In the genomic region with DNA sequence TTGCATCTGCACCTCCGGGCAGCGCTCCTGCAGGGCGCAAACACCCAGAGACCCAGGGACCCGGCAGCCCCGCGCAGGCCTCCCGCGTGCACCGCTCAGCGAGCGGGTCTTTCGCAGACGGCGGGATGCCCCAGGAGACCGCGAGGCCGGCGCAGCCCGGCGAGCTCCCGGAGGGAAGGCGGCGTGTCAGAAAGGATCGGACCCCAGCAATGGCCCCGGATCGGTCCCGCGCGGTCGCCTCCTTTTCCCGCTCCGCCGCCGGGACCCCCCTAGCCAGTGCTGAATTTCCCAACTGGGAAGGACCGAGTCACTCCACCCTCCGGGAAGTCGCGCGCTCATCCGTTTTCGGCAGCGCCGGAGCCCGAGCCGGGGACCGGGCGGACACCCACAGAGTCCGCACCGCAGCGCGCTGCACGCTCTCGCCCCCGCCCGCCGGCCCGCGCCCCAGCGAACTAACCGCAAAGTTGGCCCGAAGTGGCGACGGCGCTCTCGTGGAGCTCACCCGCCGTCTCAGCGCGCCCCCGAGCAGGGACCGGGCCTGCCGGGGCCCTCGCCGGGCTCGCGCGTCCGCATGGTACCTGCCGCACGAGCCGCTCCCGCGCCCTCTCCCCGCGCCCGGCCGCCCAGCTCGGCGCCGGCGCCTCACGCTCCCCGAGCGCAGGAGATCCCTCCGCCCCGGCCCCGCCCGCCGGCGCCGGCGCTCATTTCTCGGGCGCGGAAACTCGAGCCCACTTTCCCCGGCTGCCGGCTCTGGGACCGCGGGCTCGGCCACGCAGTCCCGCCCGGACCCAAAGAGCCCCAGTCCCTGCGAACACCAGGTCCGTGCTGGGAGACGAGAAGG, we compare ENCODE assay signal across 1 cellular context.
TF ChIP-seq lines count a peak whose summit lies in the region.

A gene with protein sequence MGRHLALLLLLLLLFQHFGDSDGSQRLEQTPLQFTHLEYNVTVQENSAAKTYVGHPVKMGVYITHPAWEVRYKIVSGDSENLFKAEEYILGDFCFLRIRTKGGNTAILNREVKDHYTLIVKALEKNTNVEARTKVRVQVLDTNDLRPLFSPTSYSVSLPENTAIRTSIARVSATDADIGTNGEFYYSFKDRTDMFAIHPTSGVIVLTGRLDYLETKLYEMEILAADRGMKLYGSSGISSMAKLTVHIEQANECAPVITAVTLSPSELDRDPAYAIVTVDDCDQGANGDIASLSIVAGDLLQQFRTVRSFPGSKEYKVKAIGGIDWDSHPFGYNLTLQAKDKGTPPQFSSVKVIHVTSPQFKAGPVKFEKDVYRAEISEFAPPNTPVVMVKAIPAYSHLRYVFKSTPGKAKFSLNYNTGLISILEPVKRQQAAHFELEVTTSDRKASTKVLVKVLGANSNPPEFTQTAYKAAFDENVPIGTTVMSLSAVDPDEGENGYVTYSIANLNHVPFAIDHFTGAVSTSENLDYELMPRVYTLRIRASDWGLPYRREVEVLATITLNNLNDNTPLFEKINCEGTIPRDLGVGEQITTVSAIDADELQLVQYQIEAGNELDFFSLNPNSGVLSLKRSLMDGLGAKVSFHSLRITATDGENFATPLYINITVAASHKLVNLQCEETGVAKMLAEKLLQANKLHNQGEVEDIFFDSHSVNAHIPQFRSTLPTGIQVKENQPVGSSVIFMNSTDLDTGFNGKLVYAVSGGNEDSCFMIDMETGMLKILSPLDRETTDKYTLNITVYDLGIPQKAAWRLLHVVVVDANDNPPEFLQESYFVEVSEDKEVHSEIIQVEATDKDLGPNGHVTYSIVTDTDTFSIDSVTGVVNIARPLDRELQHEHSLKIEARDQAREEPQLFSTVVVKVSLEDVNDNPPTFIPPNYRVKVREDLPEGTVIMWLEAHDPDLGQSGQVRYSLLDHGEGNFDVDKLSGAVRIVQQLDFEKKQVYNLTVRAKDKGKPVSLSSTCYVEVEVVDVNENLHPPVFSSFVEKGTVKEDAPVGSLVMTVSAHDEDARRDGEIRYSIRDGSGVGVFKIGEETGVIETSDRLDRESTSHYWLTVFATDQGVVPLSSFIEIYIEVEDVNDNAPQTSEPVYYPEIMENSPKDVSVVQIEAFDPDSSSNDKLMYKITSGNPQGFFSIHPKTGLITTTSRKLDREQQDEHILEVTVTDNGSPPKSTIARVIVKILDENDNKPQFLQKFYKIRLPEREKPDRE (N-terminal part only) (minus strand): TSS at position 650 of the 841 bp plus-strand sequence. CDS start 14,029 bp downstream, outside the sequence.

TF ChIP-seq in HEK293, 187 proteins besides CTCF, POLR2A, EP300 and RAD21 (continued from another document and continues in another):
- no peak for TF ChIP-seq ATF2 (tag by site-specific recombination; IDR thresholded peaks at IDR 0.05; ENCODE audit: low read depth)
- TF ChIP-seq GLIS2 (tag by site-specific recombination; IDR thresholded peaks at IDR 0.05) = peak; percentile 84
- TF ChIP-seq ZNF221 (tag by site-specific recombination; IDR thresholded peaks at IDR 0.05; ENCODE audit: borderline replicate concordance) = no peak
- no peak for TF ChIP-seq HOXD13 (CRISPR knock-in tag; IDR thresholded peaks at IDR 0.05; ENCODE audit: borderline replicate concordance)
- no peak for TF ChIP-seq ZNF133 (tag by site-specific recombination; IDR thresholded peaks at IDR 0.05)
- TF ChIP-seq ZNF776 (tag by site-specific recombination; IDR thresholded peaks at IDR 0.05; ENCODE audit: borderline replicate concordance) = no peak
- no peak for TF ChIP-seq ZBTB7A (tag by site-specific recombination; IDR thresholded peaks at IDR 0.05; ENCODE audit: low read depth)
- no peak for TF ChIP-seq ZNF24 (tag by site-specific recombination; IDR thresholded peaks at IDR 0.05)
- TF ChIP-seq ZNF354C (tag by site-specific recombination; IDR thresholded peaks at IDR 0.05; ENCODE audit: borderline replicate concordance, low read depth) = no peak
- TF ChIP-seq ZNF837 (tag by site-specific recombination; IDR thresholded peaks at IDR 0.05) = no peak
- no peak for TF ChIP-seq ZNF266 (tag by site-specific recombination; IDR thresholded peaks at IDR 0.05; ENCODE audit: low read depth)
- no peak for TF ChIP-seq ZNF558 (tag by site-specific recombination; IDR thresholded peaks at IDR 0.05)
- TF ChIP-seq EGR2 (tag by site-specific recombination; IDR thresholded peaks at IDR 0.05; ENCODE audit: low read depth) = no peak
- no peak for TF ChIP-seq ZSCAN18 (tag by site-specific recombination; IDR thresholded peaks at IDR 0.05)
- no peak for TF ChIP-seq ZNF366 (tag by site-specific recombination; conservative IDR thresholded peaks at IDR 0.05)
- no peak for TF ChIP-seq KLF16 (tag by site-specific recombination; IDR thresholded peaks at IDR 0.05)
- no peak for TF ChIP-seq ZNF777 (tag by site-specific recombination; IDR thresholded peaks at IDR 0.05; ENCODE audit: borderline replicate concordance)
- TF ChIP-seq, protein P1, sequence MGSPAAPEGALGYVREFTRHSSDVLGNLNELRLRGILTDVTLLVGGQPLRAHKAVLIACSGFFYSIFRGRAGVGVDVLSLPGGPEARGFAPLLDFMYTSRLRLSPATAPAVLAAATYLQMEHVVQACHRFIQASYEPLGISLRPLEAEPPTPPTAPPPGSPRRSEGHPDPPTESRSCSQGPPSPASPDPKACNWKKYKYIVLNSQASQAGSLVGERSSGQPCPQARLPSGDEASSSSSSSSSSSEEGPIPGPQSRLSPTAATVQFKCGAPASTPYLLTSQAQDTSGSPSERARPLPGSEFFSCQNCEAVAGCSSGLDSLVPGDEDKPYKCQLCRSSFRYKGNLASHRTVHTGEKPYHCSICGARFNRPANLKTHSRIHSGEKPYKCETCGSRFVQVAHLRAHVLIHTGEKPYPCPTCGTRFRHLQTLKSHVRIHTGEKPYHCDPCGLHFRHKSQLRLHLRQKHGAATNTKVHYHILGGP (tag by site-specific recombination; IDR thresholded peaks at IDR 0.05) = no peak
- no peak for TF ChIP-seq BCL11A (tag by site-specific recombination; IDR thresholded peaks at IDR 0.05; ENCODE audit: low read depth)
- peak; percentile 32 for TF ChIP-seq GLIS1 (tag by site-specific recombination; IDR thresholded peaks at IDR 0.05)
- TF ChIP-seq ZSCAN16 (tag by site-specific recombination; IDR thresholded peaks at IDR 0.05) = no peak
- TF ChIP-seq ZNF654 (tag by site-specific recombination; IDR thresholded peaks at IDR 0.05; ENCODE audit: low read depth) = no peak
- TF ChIP-seq, protein P2, sequence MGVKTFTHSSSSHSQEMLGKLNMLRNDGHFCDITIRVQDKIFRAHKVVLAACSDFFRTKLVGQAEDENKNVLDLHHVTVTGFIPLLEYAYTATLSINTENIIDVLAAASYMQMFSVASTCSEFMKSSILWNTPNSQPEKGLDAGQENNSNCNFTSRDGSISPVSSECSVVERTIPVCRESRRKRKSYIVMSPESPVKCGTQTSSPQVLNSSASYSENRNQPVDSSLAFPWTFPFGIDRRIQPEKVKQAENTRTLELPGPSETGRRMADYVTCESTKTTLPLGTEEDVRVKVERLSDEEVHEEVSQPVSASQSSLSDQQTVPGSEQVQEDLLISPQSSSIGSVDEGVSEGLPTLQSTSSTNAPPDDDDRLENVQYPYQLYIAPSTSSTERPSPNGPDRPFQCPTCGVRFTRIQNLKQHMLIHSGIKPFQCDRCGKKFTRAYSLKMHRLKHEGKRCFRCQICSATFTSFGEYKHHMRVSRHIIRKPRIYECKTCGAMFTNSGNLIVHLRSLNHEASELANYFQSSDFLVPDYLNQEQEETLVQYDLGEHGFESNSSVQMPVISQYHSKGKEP (tag by site-specific recombination; IDR thresholded peaks at IDR 0.05) = no peak; the same call in 1 of the 2 replicates
- no peak for TF ChIP-seq ZNF184 (tag by site-specific recombination; IDR thresholded peaks at IDR 0.05)
- no peak for TF ChIP-seq ZNF626 (tag by site-specific recombination; IDR thresholded peaks at IDR 0.05)
- TF ChIP-seq ZNF302 (tag by site-specific recombination; IDR thresholded peaks at IDR 0.05; ENCODE audit: low read depth) = no peak
- no peak for TF ChIP-seq ZBTB49 (tag by site-specific recombination; IDR thresholded peaks at IDR 0.05; ENCODE audit: low read depth)
- TF ChIP-seq, protein P3, sequence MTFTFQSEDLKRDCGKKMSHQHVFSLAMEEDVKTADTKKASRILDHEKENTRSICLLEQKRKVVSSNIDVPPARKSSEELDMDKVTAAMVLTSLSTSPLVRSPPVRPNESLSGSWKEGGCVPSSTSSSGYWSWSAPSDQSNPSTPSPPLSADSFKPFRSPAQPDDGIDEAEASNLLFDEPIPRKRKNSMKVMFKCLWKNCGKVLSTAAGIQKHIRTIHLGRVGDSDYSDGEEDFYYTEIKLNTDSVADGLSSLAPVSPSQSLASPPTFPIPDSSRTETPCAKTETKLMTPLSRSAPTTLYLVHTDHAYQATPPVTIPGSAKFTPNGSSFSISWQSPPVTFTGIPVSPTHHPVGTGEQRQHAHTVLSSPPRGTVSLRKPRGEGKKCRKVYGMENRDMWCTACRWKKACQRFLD (tag by site-specific recombination; IDR thresholded peaks at IDR 0.05) = no peak
- no peak for TF ChIP-seq ZNF701 (tag by site-specific recombination; IDR thresholded peaks at IDR 0.05)
- TF ChIP-seq ZNF223 (tag by site-specific recombination; IDR thresholded peaks at IDR 0.05) = no peak
- no peak for TF ChIP-seq ZNF175 (tag by site-specific recombination; IDR thresholded peaks at IDR 0.05)
- no peak for TF ChIP-seq MZF1 (tag by site-specific recombination; IDR thresholded peaks at IDR 0.05; ENCODE audit: borderline replicate concordance)
- TF ChIP-seq, protein P4, sequence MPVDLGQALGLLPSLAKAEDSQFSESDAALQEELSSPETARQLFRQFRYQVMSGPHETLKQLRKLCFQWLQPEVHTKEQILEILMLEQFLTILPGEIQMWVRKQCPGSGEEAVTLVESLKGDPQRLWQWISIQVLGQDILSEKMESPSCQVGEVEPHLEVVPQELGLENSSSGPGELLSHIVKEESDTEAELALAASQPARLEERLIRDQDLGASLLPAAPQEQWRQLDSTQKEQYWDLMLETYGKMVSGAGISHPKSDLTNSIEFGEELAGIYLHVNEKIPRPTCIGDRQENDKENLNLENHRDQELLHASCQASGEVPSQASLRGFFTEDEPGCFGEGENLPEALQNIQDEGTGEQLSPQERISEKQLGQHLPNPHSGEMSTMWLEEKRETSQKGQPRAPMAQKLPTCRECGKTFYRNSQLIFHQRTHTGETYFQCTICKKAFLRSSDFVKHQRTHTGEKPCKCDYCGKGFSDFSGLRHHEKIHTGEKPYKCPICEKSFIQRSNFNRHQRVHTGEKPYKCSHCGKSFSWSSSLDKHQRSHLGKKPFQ (tag by site-specific recombination; IDR thresholded peaks at IDR 0.05) = no peak
- TF ChIP-seq ZIC2 (tag by site-specific recombination; IDR thresholded peaks at IDR 0.05) = peak; percentile 90
- no peak for TF ChIP-seq MEIS1 (CRISPR knock-in tag; IDR thresholded peaks at IDR 0.05; ENCODE audit: borderline replicate concordance)
- TF ChIP-seq PBX3 (CRISPR knock-in tag; IDR thresholded peaks at IDR 0.05) = no peak
- TF ChIP-seq ZXDB (tag by site-specific recombination; IDR thresholded peaks at IDR 0.05) = peak; percentile 49
- TF ChIP-seq ZNF747 (tag by site-specific recombination; IDR thresholded peaks at IDR 0.05) = no peak
- TF ChIP-seq ZNF501 (tag by site-specific recombination; IDR thresholded peaks at IDR 0.05) = peak; percentile 38; the same call in 1 of the 2 replicates
- no peak for TF ChIP-seq ZBTB21 (tag by site-specific recombination; IDR thresholded peaks at IDR 0.05)
